ENCODE assay signal across 2 cellular contexts in the genomic region with DNA sequence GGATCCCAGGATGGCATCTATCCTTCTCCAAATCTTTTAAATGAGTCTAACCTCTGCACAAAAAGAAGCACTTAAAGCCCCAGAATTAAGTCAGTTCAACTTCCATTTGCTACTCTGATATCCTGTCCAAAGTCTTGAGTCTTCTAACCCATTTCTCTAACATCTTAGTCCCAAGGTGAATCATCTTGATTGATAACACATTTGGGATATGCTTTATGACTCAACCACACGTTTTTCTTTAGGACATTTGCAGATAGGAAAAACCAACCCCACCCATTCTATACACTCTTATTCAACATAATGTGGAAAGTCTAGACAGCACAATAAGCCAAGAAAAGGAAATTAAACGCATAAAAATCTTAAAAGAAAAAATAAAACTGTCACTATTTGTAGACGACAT.
TF ChIP-seq lines count a peak whose summit lies in the region.

No MANE protein-coding gene starts in this region.

TF ChIP-seq in HepG2, 621 proteins besides CTCF, POLR2A, EP300 and RAD21 (continues in another document):
- TF ChIP-seq ZFP36L1 (CRISPR knock-in tag; IDR thresholded peaks at IDR 0.05) (no peak), ZNF709 (CRISPR knock-in tag; IDR thresholded peaks at IDR 0.05) (no peak), ZNF12 (CRISPR knock-in tag; IDR thresholded peaks at IDR 0.05) (no peak), NPAS2 (CRISPR knock-in tag; IDR thresholded peaks at IDR 0.05; ENCODE audit: borderline replicate concordance) (no peak), HMG20A (CRISPR knock-in tag; IDR thresholded peaks at IDR 0.05; ENCODE audit: borderline replicate concordance) (no peak), ZNF138 (CRISPR knock-in tag; IDR thresholded peaks at IDR 0.05; ENCODE audit: low read depth) (no peak), NR3C1 (CRISPR knock-in tag; IDR thresholded peaks at IDR 0.05) (no peak)
- TF ChIP-seq, protein P1, sequence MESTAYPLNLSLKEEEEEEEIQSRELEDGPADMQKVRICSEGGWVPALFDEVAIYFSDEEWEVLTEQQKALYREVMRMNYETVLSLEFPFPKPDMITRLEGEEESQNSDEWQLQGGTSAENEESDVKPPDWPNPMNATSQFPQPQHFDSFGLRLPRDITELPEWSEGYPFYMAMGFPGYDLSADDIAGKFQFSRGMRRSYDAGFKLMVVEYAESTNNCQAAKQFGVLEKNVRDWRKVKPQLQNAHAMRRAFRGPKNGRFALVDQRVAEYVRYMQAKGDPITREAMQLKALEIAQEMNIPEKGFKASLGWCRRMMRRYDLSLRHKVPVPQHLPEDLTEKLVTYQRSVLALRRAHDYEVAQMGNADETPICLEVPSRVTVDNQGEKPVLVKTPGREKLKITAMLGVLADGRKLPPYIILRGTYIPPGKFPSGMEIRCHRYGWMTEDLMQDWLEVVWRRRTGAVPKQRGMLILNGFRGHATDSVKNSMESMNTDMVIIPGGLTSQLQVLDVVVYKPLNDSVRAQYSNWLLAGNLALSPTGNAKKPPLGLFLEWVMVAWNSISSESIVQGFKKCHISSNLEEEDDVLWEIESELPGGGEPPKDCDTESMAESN (CRISPR knock-in tag; conservative IDR thresholded peaks at IDR 0.05): no peak
- TF ChIP-seq, protein P2, sequence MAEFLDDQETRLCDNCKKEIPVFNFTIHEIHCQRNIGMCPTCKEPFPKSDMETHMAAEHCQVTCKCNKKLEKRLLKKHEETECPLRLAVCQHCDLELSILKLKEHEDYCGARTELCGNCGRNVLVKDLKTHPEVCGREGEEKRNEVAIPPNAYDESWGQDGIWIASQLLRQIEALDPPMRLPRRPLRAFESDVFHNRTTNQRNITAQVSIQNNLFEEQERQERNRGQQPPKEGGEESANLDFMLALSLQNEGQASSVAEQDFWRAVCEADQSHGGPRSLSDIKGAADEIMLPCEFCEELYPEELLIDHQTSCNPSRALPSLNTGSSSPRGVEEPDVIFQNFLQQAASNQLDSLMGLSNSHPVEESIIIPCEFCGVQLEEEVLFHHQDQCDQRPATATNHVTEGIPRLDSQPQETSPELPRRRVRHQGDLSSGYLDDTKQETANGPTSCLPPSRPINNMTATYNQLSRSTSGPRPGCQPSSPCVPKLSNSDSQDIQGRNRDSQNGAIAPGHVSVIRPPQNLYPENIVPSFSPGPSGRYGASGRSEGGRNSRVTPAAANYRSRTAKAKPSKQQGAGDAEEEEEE (CRISPR knock-in tag; IDR thresholded peaks at IDR 0.05; ENCODE audit: borderline replicate concordance): no peak
- TF ChIP-seq, protein P3, sequence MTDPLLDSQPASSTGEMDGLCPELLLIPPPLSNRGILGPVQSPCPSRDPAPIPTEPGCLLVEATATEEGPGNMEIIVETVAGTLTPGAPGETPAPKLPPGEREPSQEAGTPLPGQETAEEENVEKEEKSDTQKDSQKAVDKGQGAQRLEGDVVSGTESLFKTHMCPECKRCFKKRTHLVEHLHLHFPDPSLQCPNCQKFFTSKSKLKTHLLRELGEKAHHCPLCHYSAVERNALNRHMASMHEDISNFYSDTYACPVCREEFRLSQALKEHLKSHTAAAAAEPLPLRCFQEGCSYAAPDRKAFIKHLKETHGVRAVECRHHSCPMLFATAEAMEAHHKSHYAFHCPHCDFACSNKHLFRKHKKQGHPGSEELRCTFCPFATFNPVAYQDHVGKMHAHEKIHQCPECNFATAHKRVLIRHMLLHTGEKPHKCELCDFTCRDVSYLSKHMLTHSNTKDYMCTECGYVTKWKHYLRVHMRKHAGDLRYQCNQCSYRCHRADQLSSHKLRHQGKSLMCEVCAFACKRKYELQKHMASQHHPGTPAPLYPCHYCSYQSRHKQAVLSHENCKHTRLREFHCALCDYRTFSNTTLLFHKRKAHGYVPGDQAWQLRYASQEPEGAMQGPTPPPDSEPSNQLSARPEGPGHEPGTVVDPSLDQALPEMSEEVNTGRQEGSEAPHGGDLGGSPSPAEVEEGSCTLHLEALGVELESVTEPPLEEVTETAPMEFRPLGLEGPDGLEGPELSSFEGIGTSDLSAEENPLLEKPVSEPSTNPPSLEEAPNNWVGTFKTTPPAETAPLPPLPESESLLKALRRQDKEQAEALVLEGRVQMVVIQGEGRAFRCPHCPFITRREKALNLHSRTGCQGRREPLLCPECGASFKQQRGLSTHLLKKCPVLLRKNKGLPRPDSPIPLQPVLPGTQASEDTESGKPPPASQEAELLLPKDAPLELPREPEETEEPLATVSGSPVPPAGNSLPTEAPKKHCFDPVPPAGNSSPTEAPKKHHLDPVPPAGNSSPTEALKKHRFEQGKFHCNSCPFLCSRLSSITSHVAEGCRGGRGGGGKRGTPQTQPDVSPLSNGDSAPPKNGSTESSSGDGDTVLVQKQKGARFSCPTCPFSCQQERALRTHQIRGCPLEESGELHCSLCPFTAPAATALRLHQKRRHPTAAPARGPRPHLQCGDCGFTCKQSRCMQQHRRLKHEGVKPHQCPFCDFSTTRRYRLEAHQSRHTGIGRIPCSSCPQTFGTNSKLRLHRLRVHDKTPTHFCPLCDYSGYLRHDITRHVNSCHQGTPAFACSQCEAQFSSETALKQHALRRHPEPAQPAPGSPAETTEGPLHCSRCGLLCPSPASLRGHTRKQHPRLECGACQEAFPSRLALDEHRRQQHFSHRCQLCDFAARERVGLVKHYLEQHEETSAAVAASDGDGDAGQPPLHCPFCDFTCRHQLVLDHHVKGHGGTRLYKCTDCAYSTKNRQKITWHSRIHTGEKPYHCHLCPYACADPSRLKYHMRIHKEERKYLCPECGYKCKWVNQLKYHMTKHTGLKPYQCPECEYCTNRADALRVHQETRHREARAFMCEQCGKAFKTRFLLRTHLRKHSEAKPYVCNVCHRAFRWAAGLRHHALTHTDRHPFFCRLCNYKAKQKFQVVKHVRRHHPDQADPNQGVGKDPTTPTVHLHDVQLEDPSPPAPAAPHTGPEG (CRISPR knock-in tag; IDR thresholded peaks at IDR 0.05): no peak

TF ChIP-seq in K562, 482 proteins besides CTCF, POLR2A, EP300 and RAD21:
- TF ChIP-seq FOSL1 (tag; conservative IDR thresholded peaks at IDR 0.05): peak; percentile 63
- TF ChIP-seq RBM17 (IDR thresholded peaks at IDR 0.05; ENCODE audit: borderline replicate concordance, low read depth, low read length): no peak
- TF ChIP-seq PURB (CRISPR knock-in tag; IDR thresholded peaks at IDR 0.05; ENCODE audit: low read depth): no peak
